In genomic region chr15:44801797-44802196, GRCh38 we compare ENCODE assay signal across 9 cellular contexts.
"Had no signal": no experiment of that assay in that cellular context is flagged by ENCODE, and none has a peak within 500 bp of the region (broad histone marks: within the 10 kb centered on the region; RNA-seq: fewer than 3 reads in every experiment).

No MANE protein-coding gene starts in this region.

- H3K27ac ChIP-seq: GM23248, HL-60 had no signal

- H3K9ac ChIP-seq: GM23248 had no signal

- FAIRE-seq: HepG2 had no signal

- H3K4me1 ChIP-seq: HAP-1 had no signal

- H3K36me3 ChIP-seq: HAP-1 had no signal

- H3K9me3 ChIP-seq: HAP-1 had no signal

- DNase-seq: GM23248, GOT3, H7, HFFc6 had no signal

- H3K36me3 Mint-ChIP-seq: IgD-negative memory B cell had no signal

- H3K9me3 Mint-ChIP-seq: HFFc6, IgD-negative memory B cell had no signal

- H3K27ac Mint-ChIP-seq: HFFc6, IgD-negative memory B cell had no signal

- H2AFZ ChIP-seq: GM23248 had no signal

- H3K4me3 ChIP-seq: GM23248, HAP-1 had no signal

- ATAC-seq: HCT116, HepG2 had no signal

- H3K4me3 Mint-ChIP-seq: HFFc6, IgD-negative memory B cell had no signal
